In genomic region chr14:63438065-63438757, GRCh38 we compare ENCODE assay signal across 1 cellular context.
TF ChIP-seq lines count a peak whose summit lies in the region.

No MANE protein-coding gene starts in this region.

TF ChIP-seq in K562, 482 proteins besides CTCF, POLR2A, EP300 and RAD21 (continued from another document):
- TF ChIP-seq ZKSCAN3 (CRISPR knock-in tag; IDR thresholded peaks at IDR 0.05) (no peak), TEAD1 (CRISPR knock-in tag; IDR thresholded peaks at IDR 0.05) (no peak), BRF1 (IDR thresholded peaks at IDR 0.05; ENCODE audit: borderline replicate concordance, extremely low read depth, insufficient read length) (no peak), EGR1 (conservative IDR thresholded peaks at IDR 0.05) (no peak)
- TF ChIP-seq, protein P1, sequence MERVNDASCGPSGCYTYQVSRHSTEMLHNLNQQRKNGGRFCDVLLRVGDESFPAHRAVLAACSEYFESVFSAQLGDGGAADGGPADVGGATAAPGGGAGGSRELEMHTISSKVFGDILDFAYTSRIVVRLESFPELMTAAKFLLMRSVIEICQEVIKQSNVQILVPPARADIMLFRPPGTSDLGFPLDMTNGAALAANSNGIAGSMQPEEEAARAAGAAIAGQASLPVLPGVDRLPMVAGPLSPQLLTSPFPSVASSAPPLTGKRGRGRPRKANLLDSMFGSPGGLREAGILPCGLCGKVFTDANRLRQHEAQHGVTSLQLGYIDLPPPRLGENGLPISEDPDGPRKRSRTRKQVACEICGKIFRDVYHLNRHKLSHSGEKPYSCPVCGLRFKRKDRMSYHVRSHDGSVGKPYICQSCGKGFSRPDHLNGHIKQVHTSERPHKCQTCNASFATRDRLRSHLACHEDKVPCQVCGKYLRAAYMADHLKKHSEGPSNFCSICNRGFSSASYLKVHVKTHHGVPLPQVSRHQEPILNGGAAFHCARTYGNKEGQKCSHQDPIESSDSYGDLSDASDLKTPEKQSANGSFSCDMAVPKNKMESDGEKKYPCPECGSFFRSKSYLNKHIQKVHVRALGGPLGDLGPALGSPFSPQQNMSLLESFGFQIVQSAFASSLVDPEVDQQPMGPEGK (CRISPR knock-in tag; IDR thresholded peaks at IDR 0.05; ENCODE audit: borderline replicate concordance) = no peak
TF ChIP-seq in K562: peak in this region for 0.
